In genomic region chr11:43954241-43954640, GRCh38 we compare ENCODE assay signal across 18 cellular contexts. TPM values are rescaled to one million over a fixed set of nuclear protein-coding genes. Genes with fewer than 3 reads are reported as not detected.
"Had no signal": no experiment of that assay in that cellular context is flagged by ENCODE, and none has a peak within 500 bp of the region (broad histone marks: within the 10 kb centered on the region; RNA-seq: fewer than 3 reads in every experiment).

No MANE protein-coding gene starts in this region.

- ATAC-seq: foreskin keratinocyte; right lobe of liver; stimulated activated effector memory CD8-positive, alpha-beta T cell treated with anti-CD3 and anti-CD28 coated beads, Interleukin-12 subunit alpha, Interleukin-12 subunit beta, amount 100 ng/mL, for 72 hours; stimulated activated naive CD8-positive, alpha-beta T cell treated with anti-CD3 and anti-CD28 coated beads, Interleukin-15, Interleukin-2, amounts not matched to agents 100 U/mL and 50 U/mL, for 24 hours had no signal

- FAIRE-seq: urothelium cell line had no signal

- H3K4me3 ChIP-seq: esophagus squamous epithelium, hepatocyte, prostate gland, right lobe of liver, suprapubic skin, thyroid gland had no signal

- H3K4me2 ChIP-seq: hepatocyte had no signal

- H3K4me1 ChIP-seq: esophagus squamous epithelium, foreskin keratinocyte, parathyroid adenoma, prostate gland, right lobe of liver, suprapubic skin, thyroid gland had no signal

- H3K27ac ChIP-seq: epithelial cell of prostate, esophagus squamous epithelium, foreskin keratinocyte, hepatocyte, parathyroid adenoma, prostate gland, right lobe of liver, suprapubic skin, thyroid gland had no signal

- H3K9ac ChIP-seq: parathyroid adenoma had no signal

- H3K36me3 ChIP-seq: esophagus squamous epithelium, prostate gland, right lobe of liver, suprapubic skin, thyroid gland had no signal

- H3K79me2 ChIP-seq: hepatocyte, parathyroid adenoma had no signal

- DNase-seq: effector memory CD4-positive, alpha-beta T cell; esophagus squamous epithelium; foreskin keratinocyte; kidney glomerular epithelial cell; mesendoderm; naive B cell; right lobe of liver; stimulated activated CD4-positive, alpha-beta T cell treated with anti-CD3 and anti-CD28 coated beads, Interleukin-4, amount 100 ng/mL, for 1 hour; stimulated activated CD8-positive, alpha-beta memory T cell treated with anti-CD3 and anti-CD28 coated beads, Interleukin-4, amount 100 ng/mL, for 48 hours; stimulated activated naive CD8-positive, alpha-beta T cell treated with anti-CD3 and anti-CD28 coated beads, Interleukin-15, Interleukin-2, amounts not matched to agents 100 U/mL and 50 U/mL, for 24 hours; thyroid gland had no signal

- H3K27me3 ChIP-seq: hepatocyte, right lobe of liver, thyroid gland had no signal

- H2AFZ ChIP-seq: hepatocyte, parathyroid adenoma had no signal

- H3K9me3 ChIP-seq: esophagus squamous epithelium, prostate gland, right lobe of liver, suprapubic skin, thyroid gland had no signal

RNA-seq across cellular contexts. Expression of gene C11orf96, which starts 11.8 kb away (rescaled TPM):
- total RNA-seq: foreskin keratinocyte had no signal
- polyA plus RNA-seq: foreskin keratinocyte had no signal
